ENCODE assay signal across 29 cellular contexts in genomic region chr5:56002303-56002702, GRCh38.
"Had no signal": no experiment of that assay in that cellular context is flagged by ENCODE, and none has a peak within 500 bp of the region (broad histone marks: within the 10 kb centered on the region; RNA-seq: fewer than 3 reads in every experiment).

No MANE protein-coding gene starts in this region.

- H3K9me3 ChIP-seq: Peyer's patch, SJCRH30, SK-N-SH had no signal

- H3K27me3 Mint-ChIP-seq: activated CD4-positive, alpha-beta memory T cell treated with anti-CD3 and anti-CD28 coated beads for 36 hours; activated CD4-positive, alpha-beta T cell treated with anti-CD3 and anti-CD28 coated beads, Interleukin-2, amount 10 ng/mL, durations not matched to agents 7 days and 5 days; activated naive CD8-positive, alpha-beta T cell; activated T-helper 17 cell treated with anti-CD3 and anti-CD28 coated beads, Interleukin-2, amount 50 U/mL, for 72 hours had no signal

- H3K4me2 ChIP-seq: SK-N-SH had no signal

- H3K9me3 Mint-ChIP-seq: activated T-helper 17 cell treated with anti-CD3 and anti-CD28 coated beads, Interleukin-2, amount 50 U/mL, for 72 hours had no signal

- DNase-seq: activated CD4-positive, alpha-beta memory T cell treated with anti-CD3 and anti-CD28 coated beads for 36 hours; activated CD4-positive, alpha-beta T cell treated with anti-CD3 and anti-CD28 coated beads, Interleukin-2, amount 10 ng/mL, durations not matched to agents 7 days and 5 days; activated CD4-positive, CD25-positive, alpha-beta regulatory T cell; activated CD8-positive, alpha-beta memory T cell treated with anti-CD3 and anti-CD28 coated beads for 24 hours; activated gamma-delta T cell; activated naive CD4-positive, alpha-beta T cell treated with anti-CD3 and anti-CD28 coated beads for 36 hours; activated T-cell treated with anti-CD3 and anti-CD28 coated beads, Interleukin-2, amount 50 U/mL, for 48 hours; amygdala; brain microvascular endothelial cell; NCI-H1092; NCI-H1417; NCI-H1930; NCI-H2171; NCI-H2227 treated with DMSO at 0.1 percent for 48 hours; NCI-H446 treated with DMSO at 0.1 percent for 48 hours; NCI-H526; NCI-H82; NK-92 treated with Interleukin-12 subunit alpha and Interleukin-12 subunit beta, amount 100 ng/mL, for 24 hours; OCI-M1; Peyer's patch; Right ventricle myocardium superior; SJCRH30; SK-N-SH; T-helper 1 cell had no signal

- H3K4me3 Mint-ChIP-seq: activated CD4-positive, alpha-beta memory T cell treated with anti-CD3 and anti-CD28 coated beads for 36 hours; activated CD4-positive, alpha-beta T cell treated with anti-CD3 and anti-CD28 coated beads, Interleukin-2, amount 10 ng/mL, durations not matched to agents 7 days and 5 days; activated naive CD4-positive, alpha-beta T cell treated with anti-CD3 and anti-CD28 coated beads for 36 hours; activated naive CD8-positive, alpha-beta T cell; activated T-helper 17 cell treated with anti-CD3 and anti-CD28 coated beads, Interleukin-2, amount 50 U/mL, for 72 hours had no signal

- H3K36me3 ChIP-seq: brain microvascular endothelial cell, cardiac muscle cell, Peyer's patch, SJCRH30 had no signal

- H3K27me3 ChIP-seq: brain microvascular endothelial cell, cardiac muscle cell, Peyer's patch, SJCRH30 had no signal

- H3K4me3 ChIP-seq: cardiac muscle cell, Peyer's patch, SJCRH30 had no signal

- H3K27ac Mint-ChIP-seq: activated CD4-positive, alpha-beta memory T cell treated with anti-CD3 and anti-CD28 coated beads for 36 hours; activated CD4-positive, alpha-beta T cell treated with anti-CD3 and anti-CD28 coated beads, Interleukin-2, amount 10 ng/mL, durations not matched to agents 7 days and 5 days; activated naive CD4-positive, alpha-beta T cell treated with anti-CD3 and anti-CD28 coated beads for 36 hours; activated naive CD8-positive, alpha-beta T cell; activated T-helper 17 cell treated with anti-CD3 and anti-CD28 coated beads, Interleukin-2, amount 50 U/mL, for 72 hours had no signal

- H3K27ac ChIP-seq: brain microvascular endothelial cell, cardiac muscle cell, RWPE1, SJCRH30, VCaP had no signal

- H3K4me1 ChIP-seq: SJCRH30 had no signal

- H3K9ac ChIP-seq: SK-N-SH had no signal

- ATAC-seq: activated T-helper 17 cell treated with anti-CD3 and anti-CD28 coated beads, Interleukin-2, amount 50 U/mL, for 72 hours had no signal
